In the genomic region with DNA sequence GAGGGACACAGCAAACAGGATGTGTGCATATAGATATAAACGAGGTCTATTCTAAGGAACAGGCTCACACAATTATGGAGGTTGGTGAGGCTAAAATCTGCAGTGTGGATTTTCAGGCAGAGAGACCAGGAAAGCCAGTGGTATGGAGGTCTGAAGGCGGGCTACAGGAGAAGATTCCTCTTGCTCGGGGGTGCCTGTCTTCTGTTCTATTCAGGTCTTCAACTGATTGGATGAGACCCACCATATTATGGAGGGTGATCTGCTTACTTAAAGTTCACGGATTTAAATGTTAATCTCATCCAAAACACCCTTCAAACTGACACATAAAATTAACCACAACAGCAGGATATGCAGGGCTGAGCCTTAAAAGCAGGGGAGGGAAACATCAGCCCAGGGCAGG, we compare ENCODE assay signal across 17 cellular contexts.
"Had no signal": no experiment of that assay in that cellular context is flagged by ENCODE, and none has a peak within 500 bp of the region (broad histone marks: within the 10 kb centered on the region; RNA-seq: fewer than 3 reads in every experiment).

No MANE protein-coding gene starts in this region.

- ATAC-seq: Panc1 had no signal

- DNase-seq: KBM-7, MM.1S, NCI-H1092 treated with DMSO at 0.1 percent for 48 hours, NCI-H1436, NCI-H187, NCI-H2029, NCI-H2081 treated with DMSO at 0.1 percent for 48 hours, NCI-H226, NCI-H446, NCI-H510A, NCI-H524 treated with DMSO at 0.1 percent for 48 hours, NCI-H774, SHP77, SW 1271 had no signal

- H3K9me2 ChIP-seq: SK-N-SH had no signal

- H3K4me2 ChIP-seq: SK-N-SH had no signal

- H3K27ac ChIP-seq: RWPE1 had no signal

- H3K9me3 ChIP-seq: SK-N-SH had no signal

- H3K9ac ChIP-seq: SK-N-SH had no signal
